ENCODE assay signal across 9 cellular contexts in genomic region chr11:115581871-115582639, GRCh38.
A peak's percentile ranks its signal among the peaks of the same experiment; 100 is the strongest.
DNase-seq lines count a peak whose midpoint lies in the region; ATAC-seq and TF ChIP-seq lines count a peak whose summit lies in the region.
"Had no signal": no experiment of that assay in that cellular context is flagged by ENCODE, and none has a peak within 500 bp of the region (broad histone marks: within the 10 kb centered on the region; RNA-seq: fewer than 3 reads in every experiment).

No MANE protein-coding gene starts in this region.

- no peaks in the 10 kb centered on the region for H3K9me3 Mint-ChIP-seq in chondrocyte (ENCODE audit: low read depth)
- H3K9me3 Mint-ChIP-seq: activated naive CD8-positive, alpha-beta T cell treated with anti-CD3 and anti-CD28 coated beads, Interleukin-2, amount 50 U/mL, for 24 hours had no signal

- no peak for ATAC-seq in HG02759 (IDR thresholded peaks at IDR 0.05; ENCODE audit: unreplicated experiment)
- ATAC-seq: activated naive CD8-positive, alpha-beta T cell treated with anti-CD3 and anti-CD28 coated beads, Interleukin-2, amount 50 U/mL, for 24 hours had no signal

- CTCF ChIA-PET in HEK293T (lab: Yijun Ruan, JAX), result interaction anchor here (0.5 to 0.9 kb wide), 3 partner anchors 41 to 214 kb away, joined by 3 to 4 read pairs (median 4); no protein-coding TSS in a partner anchor

- H3K27me3 Mint-ChIP-seq in chondrocyte (ENCODE audit: low read depth), result peaks cover 16% of the 10 kb centered on the region

- H3K27ac Mint-ChIP-seq in chondrocyte (ENCODE audit: unreplicated experiment), result no peak overlapping the region
- H3K27ac Mint-ChIP-seq: activated naive CD8-positive, alpha-beta T cell treated with anti-CD3 and anti-CD28 coated beads, Interleukin-2, amount 50 U/mL, for 24 hours had no signal

- TF ChIP-seq CTCF in chondrocyte (IDR thresholded peaks at IDR 0.05), result peak; percentile 68

- H3K36me3 Mint-ChIP-seq in chondrocyte (ENCODE audit: low read depth), result no peaks in the 10 kb centered on the region

- peaks cover 17% of the 10 kb centered on the region for H3K4me1 Mint-ChIP-seq in chondrocyte (ENCODE audit: low read depth)
- H3K4me1 Mint-ChIP-seq: activated naive CD8-positive, alpha-beta T cell treated with anti-CD3 and anti-CD28 coated beads, Interleukin-2, amount 50 U/mL, for 24 hours had no signal

- POLR2A ChIA-PET in HEK293T (lab: Yijun Ruan, JAX), result interaction anchor here (1.0 kb wide), 1 partner anchor 9 kb away, joined by 3 read pairs; no protein-coding TSS in a partner anchor

- DNase-seq in HEK293T (ENCODE audit: extremely low spot score) (peak; percentile 73), NCI-H2196 (lab: John Stamatoyannopoulos, UW; ENCODE audit: unreplicated experiment) (peak; percentile 66), chondrocyte (ENCODE audit: low spot score) (no peak), renal cortical epithelial cell (ENCODE audit: low read depth) (peak; percentile 42)
- DNase-seq in activated CD4-positive, alpha-beta T cell treated with anti-CD3 and anti-CD28 coated beads, Interleukin-2, amount 50 U/mL, for 48 hours, result no peak
- DNase-seq in activated CD4-positive, alpha-beta T cell treated with anti-CD3 and anti-CD28 coated beads for 48 hours, result no peak
- DNase-seq: activated naive CD8-positive, alpha-beta T cell treated with anti-CD3 and anti-CD28 coated beads, Interleukin-2, amount 50 U/mL, for 24 hours; Kasumi-1 had no signal

- no peak overlapping the region for H3K4me3 Mint-ChIP-seq in chondrocyte (ENCODE audit: unreplicated experiment)
- H3K4me3 Mint-ChIP-seq: activated naive CD8-positive, alpha-beta T cell treated with anti-CD3 and anti-CD28 coated beads, Interleukin-2, amount 50 U/mL, for 24 hours had no signal

TF ChIP-seq in HEK293T, 16 proteins besides CTCF, POLR2A, EP300 and RAD21:
- TF ChIP-seq HDGF (IDR thresholded peaks at IDR 0.05; ENCODE audit: borderline replicate concordance) (no peak), L3MBTL2 (conservative IDR thresholded peaks at IDR 0.05) (peak; percentile 72)
TF ChIP-seq in HEK293T: peak in this region for 1.

Comparison
In these comparisons a context has a peak if more than half of its experiments do, and no peak if none do; other contexts are left out.
1. DNase-seq: peak in HEK293T (single experiment), NCI-H2196 (single experiment) and renal cortical epithelial cell (single experiment); none in chondrocyte (single experiment), activated CD4-positive, alpha-beta T cell treated with anti-CD3 and anti-CD28 coated beads, Interleukin-2, amount 50 U/mL, for 48 hours (0 of 2) and activated CD4-positive, alpha-beta T cell treated with anti-CD3 and anti-CD28 coated beads for 48 hours (single experiment).